33 cellular contexts compared by ENCODE assay signal in genomic region chr9:4891674-4892073, GRCh38.
"Had no signal": no experiment of that assay in that cellular context is flagged by ENCODE, and none has a peak within 500 bp of the region (broad histone marks: within the 10 kb centered on the region; RNA-seq: fewer than 3 reads in every experiment).

No MANE protein-coding gene starts in this region.

- H3K36me3 ChIP-seq: adrenal gland, cardiac muscle cell had no signal

- H3K4me3 ChIP-seq: adrenal gland, cardiac muscle cell had no signal

- H3K27ac ChIP-seq: adrenal gland, cardiac muscle cell, VCaP had no signal

- H3K27me3 ChIP-seq: adrenal gland, cardiac muscle cell had no signal

- FAIRE-seq: bronchial epithelial cell, TTC549 had no signal

- DNase-seq: activated B cell treated with CpG ODN at 0.5 μM for 24 hours; activated CD4-positive, alpha-beta memory T cell treated with anti-CD3 and anti-CD28 coated beads for 36 hours; activated CD4-positive, alpha-beta T cell treated with anti-CD3 and anti-CD28 coated beads for 4 hours; activated CD4-positive, alpha-beta T cell treated with anti-CD3 and anti-CD28 coated beads, Interleukin-2, amount 10 ng/mL, durations not matched to agents 24 days and 14 days; activated CD4-positive, alpha-beta T cell treated with anti-CD3 and anti-CD28 coated beads, Interleukin-2, amount 50 U/mL, for 1 hour; activated CD4-positive, alpha-beta T cell treated with anti-CD3 and anti-CD28 coated beads, Interleukin-2, amount 50 U/mL, for 4 hours; activated CD4-positive, CD25-positive, alpha-beta regulatory T cell treated with anti-CD3 and anti-CD28 coated beads, Interleukin-2, amount 50 U/mL, for 72 hours; activated CD8-positive, alpha-beta memory T cell treated with anti-CD3 and anti-CD28 coated beads, Interleukin-2, amount 50 U/mL, for 4 hours; activated CD8-positive, alpha-beta T cell treated with anti-CD3 and anti-CD28 coated beads for 36 hours; activated effector memory CD4-positive, alpha-beta T cell treated with anti-CD3 and anti-CD28 coated beads, Interleukin-2, amount 50 U/mL, for 16 hours; activated gamma-delta T cell treated with Interleukin-2 at 50 U/mL for 16 hours; activated naive CD4-positive, alpha-beta T cell; activated naive CD4-positive, alpha-beta T cell treated with anti-CD3 and anti-CD28 coated beads for 36 hours; activated naive CD4-positive, alpha-beta T cell treated with anti-CD3 and anti-CD28 coated beads, Interleukin-2, amount 50 U/mL, for 16 hours; activated naive CD8-positive, alpha-beta T cell treated with anti-CD3 and anti-CD28 coated beads for 36 hours; activated T-cell treated with anti-CD3 and anti-CD28 coated beads for 4 hours; activated T-cell treated with anti-CD3 and anti-CD28 coated beads, Interleukin-2, amount 50 U/mL, for 1 hour; activated T-cell treated with anti-CD3 and anti-CD28 coated beads, Interleukin-2, amount 50 U/mL, for 4 hours; activated T-cell treated with anti-CD3 and anti-CD28 coated beads, Interleukin-2, amount 50 U/mL, for 72 hours; adrenal gland; amniotic stem cell; aorta; caudate nucleus; cerebellar nuclear complex; T-helper 1 cell; T-helper 2 cell; T-helper 9 cell had no signal

- ATAC-seq: activated CD8-positive, alpha-beta T cell treated with anti-CD3 and anti-CD28 coated beads for 36 hours; activated naive CD4-positive, alpha-beta T cell treated with anti-CD3 and anti-CD28 coated beads, Interleukin-2, amount 50 U/mL, for 72 hours; activated T-cell treated with anti-CD3 and anti-CD28 coated beads, Interleukin-2, amount 50 U/mL, for 4 hours; activated T-cell treated with anti-CD3 and anti-CD28 coated beads, Interleukin-2, amount 50 U/mL, for 72 hours; activated T-helper 17 cell treated with anti-CD3 and anti-CD28 coated beads, Interleukin-2, amount 50 U/mL, for 72 hours had no signal

- H3K4me1 ChIP-seq: adrenal gland had no signal

- H3K9me3 ChIP-seq: adrenal gland had no signal
